ENCODE assay signal across 12 cellular contexts in the genomic region with DNA sequence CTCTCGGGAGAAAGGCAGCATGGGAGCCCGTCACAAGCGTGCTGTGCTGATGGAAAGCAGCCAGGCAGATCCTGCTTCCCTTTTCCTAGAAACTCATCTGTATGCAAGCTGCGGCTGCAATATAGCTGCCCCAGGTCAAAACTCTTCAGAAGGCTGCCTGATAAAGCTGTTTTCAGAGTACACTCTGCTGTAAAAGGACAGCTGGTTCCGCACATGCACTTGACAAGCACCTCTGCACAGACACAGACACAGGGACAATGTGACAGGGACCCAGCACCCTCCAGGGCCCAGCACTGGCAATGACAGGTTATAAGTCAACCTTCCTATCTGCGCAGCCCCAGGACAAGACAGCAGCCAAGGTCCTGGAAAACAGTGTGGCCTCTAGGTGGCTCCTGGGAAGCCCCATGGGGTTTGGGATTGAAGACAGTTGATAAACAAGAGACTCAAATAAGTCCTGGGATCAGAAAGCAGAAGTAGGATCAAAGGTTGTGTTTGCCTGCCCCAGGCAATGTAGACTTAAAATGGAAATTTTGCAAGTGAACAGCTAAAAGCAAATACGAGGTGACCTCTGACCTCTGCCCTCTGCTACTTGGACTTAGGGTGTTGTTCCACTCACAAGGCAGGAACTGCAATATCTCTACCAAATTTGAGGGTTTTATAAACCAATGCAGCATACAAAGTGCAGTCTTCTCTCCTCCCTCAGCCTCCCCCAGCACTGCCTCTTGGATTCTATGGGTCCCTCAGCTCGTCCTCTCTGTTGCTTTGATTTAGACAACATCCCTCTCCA. TPM values are rescaled to one million over a fixed set of nuclear protein-coding genes. Genes with fewer than 3 reads are reported as not detected.
A peak's percentile ranks its signal among the peaks of the same experiment; 100 is the strongest.
DNase-seq lines count a peak whose midpoint lies in the region; ATAC-seq, FAIRE-seq and TF ChIP-seq lines count a peak whose summit lies in the region.
"Had no signal": no experiment of that assay in that cellular context is flagged by ENCODE, and none has a peak within 500 bp of the region (broad histone marks: within the 10 kb centered on the region; RNA-seq: fewer than 3 reads in every experiment).

No MANE protein-coding gene starts in this region.

- H3K9me3 ChIP-seq in HepG2 (ENCODE audit: low read length), result peaks cover 11% of the 10 kb centered on the region
- H3K9me3 ChIP-seq in upper lobe of right lung, result peaks cover 25% of the 10 kb centered on the region

- peaks cover 60% of the 10 kb centered on the region for H3K4me1 ChIP-seq in HepG2 (ENCODE audit: insufficient read depth, low read length)
- H3K4me1 ChIP-seq in upper lobe of right lung, result peaks cover 19% of the 10 kb centered on the region
- H3K4me1 ChIP-seq: A549 had no signal

- H3K4me3 ChIP-seq in brain microvascular endothelial cell (ENCODE audit: low read depth, low read length) (no peak overlapping the region), HepG2 (replicated peaks in 1 of 3; ENCODE audit: insufficient read depth in 1 of 3, low read depth in 2 of 3, low read length in 3 of 3) (peak overlapping the region in 2 of 3 experiments; percentile 34 to 55; a peak in 3 of 6 replicates), upper lobe of right lung (no peak overlapping the region)
- H3K4me3 ChIP-seq: A549 had no signal

- H2AFZ ChIP-seq in HepG2 (ENCODE audit: low read length), result no peak overlapping the region

- H3K4me2 ChIP-seq in HepG2 (ENCODE audit: low read depth, low read length), result peak overlapping the region; percentile 74
- H3K4me2 ChIP-seq: A549 had no signal

- DNase-seq in SIG-M5 treated with dmso at 0.1 percent for 504 hours (lab: John Stamatoyannopoulos, UW; ENCODE audit: unreplicated experiment) (peak; percentile 28), SIG-M5 (lab: John Stamatoyannopoulos, UW) (no peak), brain microvascular endothelial cell (no peak), HepG2 (ENCODE audit: low spot score) (peak; percentile 99), upper lobe of right lung (peak; percentile 49), NCI-H446 (lab: John Stamatoyannopoulos, UW) (no peak), iPS-NIHi7 (ENCODE audit: extremely low spot score) (no peak)
- DNase-seq: stimulated activated naive CD4-positive, alpha-beta T cell had no signal

- POLR2A ChIA-PET in HepG2 (lab: Yijun Ruan, JAX), result interaction anchor here (0.8 to 3.0 kb wide), 17 partner anchors 10 to 313 kb away, joined by 3 to 45 read pairs (median 5); a partner anchor contains a TSS

- ATAC-seq in HepG2 (peak; percentile 96), upper lobe of right lung (peak; percentile 66), GM21360 (IDR thresholded peaks at IDR 0.05; ENCODE audit: unreplicated experiment) (no peak)
- ATAC-seq: A549; naive thymus-derived CD8-positive, alpha-beta T cell had no signal

- peaks cover 13% of the 10 kb centered on the region for H4K20me1 ChIP-seq in HepG2 (ENCODE audit: insufficient read depth, low read length)

- TF ChIP-seq CTCF in brain microvascular endothelial cell (IDR thresholded peaks at IDR 0.05; ENCODE audit: low read depth, low read length, missing control alignments) (peak; percentile 1), HepG2 (CRISPR knock-in tag; IDR thresholded peaks at IDR 0.05) (peak; percentile 92), upper lobe of right lung (IDR thresholded peaks at IDR 0.05) (no peak)

- CTCF ChIA-PET in HepG2 (lab: Yijun Ruan, JAX; ENCODE audit: low intra/inter-chr PET ratio, low total read pairs), result interaction anchor here (0.7 to 2.8 kb wide), 5 partner anchors 17 to 220 kb away, joined by 3 to 23 read pairs (median 8); a partner anchor contains a TSS

- in situ Hi-C loops in brain microvascular endothelial cell (cut with HindIII; ENCODE audit: low pct_ligation_motif_present, low sequenced_read_pairs) (no loop called here), HepG2 (cut with HindIII; ENCODE audit: extremely low pct_ligation_motif_present, low pct_unique_long_range_greater_than_20kb) (loop anchor here (10.0 kb wide), 1 partner anchor 170 kb away; a partner anchor contains a TSS)

- H3K27ac ChIP-seq in brain microvascular endothelial cell (no peak overlapping the region), HepG2 (ENCODE audit: extremely low read length, insufficient read depth, low read length) (peak overlapping the region; percentile 88), upper lobe of right lung (no peak overlapping the region)
- H3K27ac ChIP-seq: A549 had no signal

- TF ChIP-seq POLR2A in HepG2 (IDR thresholded peaks at IDR 0.05; ENCODE audit: insufficient read depth in 1 of 2, low read depth in 2 of 2, low read length in 2 of 2), result no peak

- intact Hi-C loops in HepG2 (cut with micrococcal nuclease; ENCODE audit: unreplicated experiment) (loop anchor here (1.0 to 2.0 kb wide), 6 partner anchors 16 to 220 kb away; a partner anchor contains a TSS), upper lobe of right lung (cut with DNase I) (no loop called here)

- H3K9ac ChIP-seq in HepG2 (ENCODE audit: insufficient read depth, low read depth, low read length), result peak overlapping the region; percentile 34

- H3K27me3 ChIP-seq in brain microvascular endothelial cell (replicated peaks) (no peaks in the 10 kb centered on the region), HepG2 (ENCODE audit: control insufficient read depth in 1 of 2, insufficient read depth in 2 of 2, low read length in 2 of 2) (no peaks in the 10 kb centered on the region), upper lobe of right lung (no peaks in the 10 kb centered on the region)

- TF ChIP-seq EP300 in HepG2 (IDR thresholded peaks at IDR 0.05; ENCODE audit: low read depth in 2 of 2, low read length in 2 of 2) (peak; percentile 77 to 97), HepG2 (CRISPR knock-in tag; IDR thresholded peaks at IDR 0.05; ENCODE audit: borderline replicate concordance) (peak; percentile 90; the same call in 1 of the 2 replicates)

- FAIRE-seq in HepG2 (lab: Jason Lieb, UNC), result peak; percentile 99
- FAIRE-seq: A549 had no signal

- H3K79me2 ChIP-seq in HepG2 (ENCODE audit: insufficient read depth, low read length), result peaks cover 87% of the 10 kb centered on the region

- BruUV-seq in HepG2 (replicated peaks; lab: Mats Ljungman, UMichigan), result no TSS peak

- TF ChIP-seq RAD21 in HepG2 (CRISPR knock-in tag; IDR thresholded peaks at IDR 0.05), result peak; percentile 80

- H3K36me3 ChIP-seq in brain microvascular endothelial cell (replicated peaks) (no peaks in the 10 kb centered on the region), HepG2 (replicated peaks in 1 of 2; ENCODE audit: control insufficient read depth in 1 of 2, insufficient read depth in 2 of 2, low read length in 2 of 2) (peaks cover 3 to 5% of the 10 kb centered on the region in 2 experiments; a peak in 2 of 5 replicates), upper lobe of right lung (peaks cover 6% of the 10 kb centered on the region)

- 3% methylated on average over 8 of the region's 8 CpGs for WGBS in HepG2 (ENCODE audit: low lambda C conversion rate)

RNA-seq across cellular contexts. Expression of a gene that starts 16.9 kb away (rescaled TPM):
- total RNA-seq in HepG2 (2016; rRNA removed; fragmentation: Illumina TruSeq; extraction: Trizol) (30.3 and 41.9 TPM in 2 replicates), upper lobe of right lung (59.5 TPM)
- total RNA-seq in HepG2 (2016; cell fraction: cytosol; rRNA removed; fragmentation: Illumina TruSeq; extraction: Trizol; ENCODE audit: low read depth), result 40.5 and 40.6 TPM in 2 replicates
- 29.0 and 42.7 TPM in 2 replicates for total RNA-seq in HepG2 (2016; cell fraction: insoluble cytoplasmic fraction; rRNA removed; fragmentation: Illumina TruSeq; extraction: Trizol)
- 74.6 and 79.6 TPM in 2 replicates for total RNA-seq in HepG2 (2016; cell fraction: membrane; rRNA removed; fragmentation: Illumina TruSeq; extraction: Trizol)
- total RNA-seq in HepG2 (2016; cell fraction: nucleus; rRNA removed; fragmentation: Illumina TruSeq; extraction: Trizol), result 24.3 and 28.3 TPM in 2 replicates
- 33.5 and 62.5 TPM in 2 replicates for polyA plus RNA-seq in HepG2 (2011; rRNA removed)
- polyA plus RNA-seq in HepG2 (2011; cell fraction: cytosol; rRNA removed), result 56.8 and 67.4 TPM in 2 replicates
- polyA plus RNA-seq in HepG2 (2011; cell fraction: nucleus; rRNA removed), result 84.2 and 87.0 TPM in 2 replicates
- 46.8 and 62.2 TPM in 2 replicates for polyA plus RNA-seq in HepG2 (2012)
- 45.1 and 50.9 TPM in 2 replicates for polyA plus RNA-seq in HepG2 (2016; cell fraction: cytosol; fragmentation: Illumina TruSeq; extraction: Trizol; ENCODE audit: low read depth)
- 33.6 and 33.8 TPM in 2 replicates for polyA plus RNA-seq in HepG2 (2016; cell fraction: insoluble cytoplasmic fraction; fragmentation: Illumina TruSeq; extraction: Trizol; ENCODE audit: low read depth)
- 69.1 and 69.7 TPM in 2 replicates for polyA plus RNA-seq in HepG2 (2016; cell fraction: membrane; fragmentation: Illumina TruSeq; extraction: Trizol; ENCODE audit: low read depth)
- 43.3 and 46.8 TPM in 2 replicates for polyA plus RNA-seq in HepG2 (2016; cell fraction: nucleus; fragmentation: Illumina TruSeq; extraction: Trizol; ENCODE audit: insufficient read depth, low read depth)
- 19.8 and 109 TPM in 2 replicates for polyA minus RNA-seq in HepG2 (2011; rRNA and poly(A)+ RNA removed; ENCODE audit: low replicate concordance)
- polyA minus RNA-seq in HepG2 (2011; cell fraction: cytosol; rRNA and poly(A)+ RNA removed), result 28.8 and 32.5 TPM in 2 replicates
- polyA minus RNA-seq in HepG2 (2011; cell fraction: nucleus; rRNA and poly(A)+ RNA removed), result 27.0 and 33.3 TPM in 2 replicates

RNA-seq across cellular contexts. Expression of a gene that starts 29.9 kb away (rescaled TPM):
- total RNA-seq in HepG2 (2016; rRNA removed; fragmentation: Illumina TruSeq; extraction: Trizol), result 15.3 and 22.6 TPM in 2 replicates
- 28.9 and 34.1 TPM in 2 replicates for total RNA-seq in HepG2 (2016; cell fraction: cytosol; rRNA removed; fragmentation: Illumina TruSeq; extraction: Trizol; ENCODE audit: low read depth)
- total RNA-seq in HepG2 (2016; cell fraction: insoluble cytoplasmic fraction; rRNA removed; fragmentation: Illumina TruSeq; extraction: Trizol), result 13.5 and 21.2 TPM in 2 replicates
- 33.2 and 40.1 TPM in 2 replicates for total RNA-seq in HepG2 (2016; cell fraction: membrane; rRNA removed; fragmentation: Illumina TruSeq; extraction: Trizol)
- total RNA-seq in HepG2 (2016; cell fraction: nucleus; rRNA removed; fragmentation: Illumina TruSeq; extraction: Trizol), result 17.7 and 20.7 TPM in 2 replicates
- 41.2 and 45.1 TPM in 2 replicates for polyA plus RNA-seq in HepG2 (2011; rRNA removed)
- 28.0 and 28.5 TPM in 2 replicates for polyA plus RNA-seq in HepG2 (2011; cell fraction: cytosol; rRNA removed)
- polyA plus RNA-seq in HepG2 (2011; cell fraction: nucleus; rRNA removed), result 34.3 and 53.2 TPM in 2 replicates
- polyA plus RNA-seq in HepG2 (2012), result 26.1 and 32.6 TPM in 2 replicates
- 36.8 and 50.0 TPM in 2 replicates for polyA plus RNA-seq in HepG2 (2016; cell fraction: cytosol; fragmentation: Illumina TruSeq; extraction: Trizol; ENCODE audit: low read depth)
- 17.9 and 18.7 TPM in 2 replicates for polyA plus RNA-seq in HepG2 (2016; cell fraction: insoluble cytoplasmic fraction; fragmentation: Illumina TruSeq; extraction: Trizol; ENCODE audit: low read depth)
- 33.7 and 42.5 TPM in 2 replicates for polyA plus RNA-seq in HepG2 (2016; cell fraction: membrane; fragmentation: Illumina TruSeq; extraction: Trizol; ENCODE audit: low read depth)
- 68.0 and 69.5 TPM in 2 replicates for polyA plus RNA-seq in HepG2 (2016; cell fraction: nucleus; fragmentation: Illumina TruSeq; extraction: Trizol; ENCODE audit: insufficient read depth, low read depth)
- 4.1 and 8.6 TPM in 2 replicates for polyA minus RNA-seq in HepG2 (2011; rRNA and poly(A)+ RNA removed; ENCODE audit: low replicate concordance)
- 5.3 and 7.9 TPM in 2 replicates for polyA minus RNA-seq in HepG2 (2011; cell fraction: cytosol; rRNA and poly(A)+ RNA removed)
- 23.3 and 28.1 TPM in 2 replicates for polyA minus RNA-seq in HepG2 (2011; cell fraction: nucleus; rRNA and poly(A)+ RNA removed)
- 48.7 TPM for total RNA-seq in upper lobe of right lung
- total RNA-seq: OCI-LY7 had no signal

RNA-seq across cellular contexts. Expression of a gene that starts 53.9 kb away (rescaled TPM):
- total RNA-seq in HepG2 (2016; rRNA removed; fragmentation: Illumina TruSeq; extraction: Trizol) (192 and 202 TPM in 2 replicates), upper lobe of right lung (80.7 TPM)
- 596 and 716 TPM in 2 replicates for total RNA-seq in HepG2 (2016; cell fraction: cytosol; rRNA removed; fragmentation: Illumina TruSeq; extraction: Trizol; ENCODE audit: low read depth)
- 185 and 204 TPM in 2 replicates for total RNA-seq in HepG2 (2016; cell fraction: insoluble cytoplasmic fraction; rRNA removed; fragmentation: Illumina TruSeq; extraction: Trizol)
- total RNA-seq in HepG2 (2016; cell fraction: membrane; rRNA removed; fragmentation: Illumina TruSeq; extraction: Trizol), result 533 and 635 TPM in 2 replicates
- total RNA-seq in HepG2 (2016; cell fraction: nucleus; rRNA removed; fragmentation: Illumina TruSeq; extraction: Trizol), result 56.2 and 79.7 TPM in 2 replicates
- 135 and 172 TPM in 2 replicates for polyA plus RNA-seq in HepG2 (2011; rRNA removed)
- polyA plus RNA-seq in HepG2 (2011; cell fraction: cytosol; rRNA removed), result 131 and 145 TPM in 2 replicates
- 32.1 and 40.2 TPM in 2 replicates for polyA plus RNA-seq in HepG2 (2011; cell fraction: nucleus; rRNA removed)
- polyA plus RNA-seq in HepG2 (2012), result 123 and 145 TPM in 2 replicates
- polyA plus RNA-seq in HepG2 (2016; cell fraction: cytosol; fragmentation: Illumina TruSeq; extraction: Trizol; ENCODE audit: low read depth), result 941 and 1,125 TPM in 2 replicates
- 223 and 229 TPM in 2 replicates for polyA plus RNA-seq in HepG2 (2016; cell fraction: insoluble cytoplasmic fraction; fragmentation: Illumina TruSeq; extraction: Trizol; ENCODE audit: low read depth)
- 563 and 676 TPM in 2 replicates for polyA plus RNA-seq in HepG2 (2016; cell fraction: membrane; fragmentation: Illumina TruSeq; extraction: Trizol; ENCODE audit: low read depth)
- polyA plus RNA-seq in HepG2 (2016; cell fraction: nucleus; fragmentation: Illumina TruSeq; extraction: Trizol; ENCODE audit: insufficient read depth, low read depth), result 165 and 194 TPM in 2 replicates
- polyA minus RNA-seq in HepG2 (2011; rRNA and poly(A)+ RNA removed; ENCODE audit: low replicate concordance), result 36.7 and 86.4 TPM in 2 replicates
- polyA minus RNA-seq in HepG2 (2011; cell fraction: cytosol; rRNA and poly(A)+ RNA removed), result 44.1 and 45.4 TPM in 2 replicates
- 14.9 and 19.2 TPM in 2 replicates for polyA minus RNA-seq in HepG2 (2011; cell fraction: nucleus; rRNA and poly(A)+ RNA removed)

Comparison
In these comparisons a context has a peak if more than half of its experiments do, and no peak if none do; other contexts are left out.
1. DNase-seq: peak in SIG-M5 treated with dmso at 0.1 percent for 504 hours (single experiment), HepG2 (single experiment) and upper lobe of right lung (single experiment); none in SIG-M5 (single experiment), brain microvascular endothelial cell (single experiment), NCI-H446 (0 of 2) and iPS-NIHi7 (single experiment).
2. H3K4me3 ChIP-seq: peak in HepG2 (2 of 3); none in brain microvascular endothelial cell (single experiment) and upper lobe of right lung (single experiment).